Comparison of ENCODE assay signal across 36 cellular contexts in the genomic region with DNA sequence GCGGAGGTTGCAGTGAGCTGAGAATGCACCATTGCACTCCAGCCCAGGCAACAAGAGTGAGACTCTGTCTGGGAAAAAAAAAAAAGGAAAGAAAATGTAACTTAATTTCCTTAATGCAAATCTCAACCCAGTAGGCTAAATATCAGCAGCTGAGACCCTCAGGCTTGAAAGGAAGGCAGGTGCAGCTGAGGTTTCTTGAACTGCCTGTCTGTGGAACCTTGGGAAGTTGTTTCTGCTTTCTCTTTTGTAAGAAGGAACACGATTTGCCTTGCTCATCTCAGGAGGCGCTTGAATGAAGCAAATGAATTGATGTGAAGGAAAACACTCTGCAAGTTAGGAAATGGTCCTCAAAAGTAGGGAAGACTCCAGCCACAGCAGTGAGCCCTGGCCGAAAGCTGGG.
"Had no signal": no experiment of that assay in that cellular context is flagged by ENCODE, and none has a peak within 500 bp of the region (broad histone marks: within the 10 kb centered on the region; RNA-seq: fewer than 3 reads in every experiment).

No MANE protein-coding gene starts in this region.

- DNase-seq: Karpas-422, Kasumi-1, MG63, MM.1S, MV-4-11, NCI-H1048, NCI-H1092, NCI-H1092 treated with DMSO at 0.1 percent for 48 hours, NCI-H1105, NCI-H1105 treated with DMSO at 0.1 percent for 48 hours, NCI-H1417, NCI-H1417 treated with DMSO at 0.1 percent for 48 hours, NCI-H1436, NCI-H1436 treated with DMSO at 0.1 percent for 48 hours, NCI-H146, NCI-H1694, NCI-H1694 treated with DMSO at 0.1 percent for 48 hours, NCI-H187, NCI-H187 treated with DMSO at 0.1 percent for 48 hours, NCI-H1930, NCI-H2029, NCI-H2029 treated with DMSO at 0.1 percent for 48 hours, NCI-H2081, NCI-H2081 treated with DMSO at 0.1 percent for 48 hours, NCI-H2107, NCI-H2171, NCI-H2171 treated with DMSO at 0.1 percent for 48 hours, NCI-H2227 treated with DMSO at 0.1 percent for 48 hours, NCI-H226, NCI-H345, NCI-H446, NCI-H446 treated with DMSO at 0.1 percent for 48 hours, NCI-H510A, NCI-H510A treated with DMSO at 0.1 percent for 48 hours, NCI-H524, NCI-H524 treated with DMSO at 0.1 percent for 48 hours had no signal

- H3K36me3 ChIP-seq: MG63 had no signal

- H3K9me3 ChIP-seq: MG63 had no signal

- H3K27me3 ChIP-seq: MG63 had no signal

- H3K4me3 ChIP-seq: MG63 had no signal
